In genomic region chr21:32710987-32711386, GRCh38 we compare ENCODE assay signal across 25 cellular contexts.
"Had no signal": no experiment of that assay in that cellular context is flagged by ENCODE, and none has a peak within 500 bp of the region (broad histone marks: within the 10 kb centered on the region; RNA-seq: fewer than 3 reads in every experiment).

No MANE protein-coding gene starts in this region.

- H3K36me3 ChIP-seq: adrenal gland had no signal

- H3K4me3 ChIP-seq: adrenal gland, body of pancreas, coronary artery, dorsolateral prefrontal cortex had no signal

- H3K27ac ChIP-seq: adrenal gland, body of pancreas, coronary artery, dorsolateral prefrontal cortex had no signal

- DNase-seq: activated CD4-positive, alpha-beta memory T cell treated with anti-CD3 and anti-CD28 coated beads for 36 hours; activated CD4-positive, alpha-beta T cell treated with anti-CD3 and anti-CD28 coated beads for 36 hours; activated CD4-positive, CD25-positive, alpha-beta regulatory T cell; activated CD4-positive, CD25-positive, alpha-beta regulatory T cell treated with anti-CD3 and anti-CD28 coated beads, Interleukin-2, amount 50 U/mL, for 72 hours; activated CD8-positive, alpha-beta memory T cell treated with anti-CD3 and anti-CD28 coated beads, Interleukin-2, amount 10 ng/mL, durations not matched to agents 7 days and 5 days; activated CD8-positive, alpha-beta memory T cell treated with anti-CD3 and anti-CD28 coated beads, Interleukin-2, amount 50 U/mL, for 4 hours; activated CD8-positive, alpha-beta T cell treated with anti-CD3 and anti-CD28 coated beads, Interleukin-2, amount 10 ng/mL, durations not matched to agents 7 days and 5 days; activated effector memory CD4-positive, alpha-beta T cell treated with anti-CD3 and anti-CD28 coated beads, Interleukin-2, amount 50 U/mL, for 16 hours; activated naive CD4-positive, alpha-beta T cell treated with anti-CD3 and anti-CD28 coated beads for 36 hours; activated naive CD8-positive, alpha-beta T cell treated with anti-CD3 and anti-CD28 coated beads for 36 hours; activated naive CD8-positive, alpha-beta T cell treated with anti-CD3 and anti-CD28 coated beads, Interleukin-2, amount 50 U/mL, for 24 hours; activated T-cell treated with anti-CD3 and anti-CD28 coated beads, Interleukin-2, amount 50 U/mL, for 1 hour; activated T-cell treated with anti-CD3 and anti-CD28 coated beads, Interleukin-2, amount 50 U/mL, for 48 hours; adrenal gland; amygdala; aorta; body of pancreas; dorsolateral prefrontal cortex; effector memory CD4-positive, alpha-beta T cell; endodermal cell; foreskin fibroblast; head of caudate nucleus; T-helper 2 cell had no signal

- ATAC-seq: activated CD4-positive, alpha-beta T cell treated with anti-CD3 and anti-CD28 coated beads for 36 hours; activated CD8-positive, alpha-beta memory T cell treated with anti-CD3 and anti-CD28 coated beads, Interleukin-2, amount 10 ng/mL, durations not matched to agents 7 days and 5 days; activated CD8-positive, alpha-beta T cell treated with anti-CD3 and anti-CD28 coated beads, Interleukin-2, amount 10 ng/mL, durations not matched to agents 7 days and 5 days; activated naive CD8-positive, alpha-beta T cell treated with anti-CD3 and anti-CD28 coated beads, Interleukin-2, amount 50 U/mL, for 24 hours; body of pancreas; esophagus mucosa had no signal

- H3K9me3 ChIP-seq: adrenal gland, body of pancreas had no signal

- H3K27me3 ChIP-seq: adrenal gland, body of pancreas, dorsolateral prefrontal cortex had no signal
